In genomic region chr16:4293822-4294457, GRCh38 we compare ENCODE assay signal across 1 cellular context.
TF ChIP-seq lines count a peak whose summit lies in the region.

No MANE protein-coding gene starts in this region.

TF ChIP-seq in HCT116, 20 proteins besides CTCF, POLR2A, EP300 and RAD21 (continued from another document):
- TF ChIP-seq REST (IDR thresholded peaks at IDR 0.05; ENCODE audit: low read depth) (no peak), SRF (IDR thresholded peaks at IDR 0.05; ENCODE audit: low read depth) (no peak), CEBPB (IDR thresholded peaks at IDR 0.05; ENCODE audit: low read depth) (no peak), CBX3 (IDR thresholded peaks at IDR 0.05; ENCODE audit: low read depth) (no peak), JUND (IDR thresholded peaks at IDR 0.05) (no peak), SIN3A (IDR thresholded peaks at IDR 0.05; ENCODE audit: low read depth) (no peak), ATF3 (IDR thresholded peaks at IDR 0.05) (no peak)
